ENCODE assay signal across 7 cellular contexts in genomic region chr11:47395225-47396048, GRCh38. TPM values are rescaled to one million over a fixed set of nuclear protein-coding genes. Genes with fewer than 3 reads are reported as not detected.
A peak's percentile ranks its signal among the peaks of the same experiment; 100 is the strongest.
DNase-seq lines count a peak whose midpoint lies in the region; ATAC-seq and TF ChIP-seq lines count a peak whose summit lies in the region.
"Had no signal": no experiment of that assay in that cellular context is flagged by ENCODE, and none has a peak within 500 bp of the region (broad histone marks: within the 10 kb centered on the region; RNA-seq: fewer than 3 reads in every experiment).

No MANE protein-coding gene starts in this region.

- H3K27me3 ChIP-seq in BE2C: no peaks in the 10 kb centered on the region
- H3K27me3 ChIP-seq: neural progenitor cell had no signal

- POLR2A ChIA-PET in naive thymus-derived CD8-positive, alpha-beta T cell (lab: Charles Lee): interaction anchor here (1.0 to 11.0 kb wide), 13 partner anchors 6 to 183 kb away, joined by 3 to 147 read pairs (median 5); partner anchors contain the start of genes KBTBD4, NDUFS3, PSMC3 and SLC39A13

- no peaks in the 10 kb centered on the region for H3K36me3 ChIP-seq in BE2C
- H3K36me3 ChIP-seq: neural progenitor cell had no signal

- DNase-seq in GM12865 (ENCODE audit: low read depth): no peak
- peak; percentile 52 for DNase-seq in activated CD8-positive, alpha-beta memory T cell treated with anti-CD3 and anti-CD28 coated beads, Interleukin-2, amount 50 U/mL, for 48 hours
- no peak for DNase-seq in naive thymus-derived CD8-positive, alpha-beta T cell
- no peak for DNase-seq in BE2C
- no peak for DNase-seq in kidney tubule cell (ENCODE audit: low spot score)

- no peaks in the 10 kb centered on the region for H3K27me3 Mint-ChIP-seq in naive thymus-derived CD8-positive, alpha-beta T cell

- H3K27ac Mint-ChIP-seq in naive thymus-derived CD8-positive, alpha-beta T cell: peak overlapping the region; percentile 91 to 96 (median 94)
- H3K27ac Mint-ChIP-seq: neural progenitor cell had no signal

- ATAC-seq in naive thymus-derived CD8-positive, alpha-beta T cell: no peak
- no peak for ATAC-seq in HG02884 (IDR thresholded peaks at IDR 0.05; ENCODE audit: unreplicated experiment)

- H3K4me3 ChIP-seq in GM12865 (ENCODE audit: low read depth, low read length) (peak overlapping the region; percentile 58), BE2C (ENCODE audit: low read depth, low read length) (no peak overlapping the region)
- H3K4me3 ChIP-seq: neural progenitor cell had no signal

- H3K9me3 Mint-ChIP-seq in naive thymus-derived CD8-positive, alpha-beta T cell: no peaks in the 10 kb centered on the region
- H3K9me3 Mint-ChIP-seq: neural progenitor cell had no signal

- no peaks in the 10 kb centered on the region for H3K9me3 ChIP-seq in BE2C

- no peaks in the 10 kb centered on the region for H3K4me1 ChIP-seq in BE2C

- no peak for TF ChIP-seq CTCF in GM12865 (IDR thresholded peaks at IDR 0.05; ENCODE audit: insufficient read depth, low read depth, low read length, missing control alignments)
- TF ChIP-seq CTCF in BE2C (IDR thresholded peaks at IDR 0.05; ENCODE audit: low read depth, low read length): no peak

- peak overlapping the region; percentile 36 to 82 (median 74) for H3K4me3 Mint-ChIP-seq in naive thymus-derived CD8-positive, alpha-beta T cell
- H3K4me3 Mint-ChIP-seq: neural progenitor cell had no signal

- H3K36me3 Mint-ChIP-seq in naive thymus-derived CD8-positive, alpha-beta T cell: no peaks in the 10 kb centered on the region
- H3K36me3 Mint-ChIP-seq: neural progenitor cell had no signal

- H3K4me1 Mint-ChIP-seq in naive thymus-derived CD8-positive, alpha-beta T cell: peaks cover 23 to 79% (median 65%) of the 10 kb centered on the region in 4 donors

RNA-seq across cellular contexts. Expression of gene SLC39A13, which starts 13.0 kb away (rescaled TPM):
- total RNA-seq in naive thymus-derived CD8-positive, alpha-beta T cell: 10 to 100 TPM; 63.2 to 63.9 TPM
- polyA plus RNA-seq in naive thymus-derived CD8-positive, alpha-beta T cell: 10 to 100 TPM; 23.8 to 41.9 (median 24.4) TPM
- 41.0 TPM for polyA plus RNA-seq in BE2C (2012; ENCODE audit: insufficient read depth, insufficient read length, low read depth)

RNA-seq across cellular contexts. Expression of gene SPI1, which starts 17.1 kb away (rescaled TPM):
- 1 to 10 TPM; 3.4 to 4.7 TPM for total RNA-seq in naive thymus-derived CD8-positive, alpha-beta T cell
- not detected for polyA plus RNA-seq in naive thymus-derived CD8-positive, alpha-beta T cell
- polyA plus RNA-seq in BE2C (2012; ENCODE audit: insufficient read depth, insufficient read length, low read depth): 0.63 TPM

RNA-seq across cellular contexts. Expression of gene PSMC3, which starts 30.8 kb away (rescaled TPM):
- total RNA-seq in naive thymus-derived CD8-positive, alpha-beta T cell: 10 to 100 TPM; 58.4 to 60.0 TPM
- polyA plus RNA-seq in naive thymus-derived CD8-positive, alpha-beta T cell: 100 to 1,000 TPM in 1 of 3 donors, 10 to 100 TPM in 2; 91.5 to 106 (median 94.0) TPM
- polyA plus RNA-seq in BE2C (2012; ENCODE audit: insufficient read depth, insufficient read length, low read depth): 230 TPM

RNA-seq across cellular contexts. Expression of gene MYBPC3, which starts 42.9 kb away (rescaled TPM):
- total RNA-seq in naive thymus-derived CD8-positive, alpha-beta T cell: under 1 TPM in 1 of 2 experiments, not detected in 1; 0.16 TPM
- not detected for polyA plus RNA-seq in naive thymus-derived CD8-positive, alpha-beta T cell
- polyA plus RNA-seq in BE2C (2012; ENCODE audit: insufficient read depth, insufficient read length, low read depth): 0.20 TPM

RNA-seq across cellular contexts. Expression of gene RAPSN, which starts 53.5 kb away (rescaled TPM):
- total RNA-seq in naive thymus-derived CD8-positive, alpha-beta T cell: 1 to 10 TPM; 1.3 to 1.5 TPM
- polyA plus RNA-seq in naive thymus-derived CD8-positive, alpha-beta T cell: not detected
- not detected for polyA plus RNA-seq in BE2C (2012; ENCODE audit: insufficient read depth, insufficient read length, low read depth)
